ENCODE assay signal across 8 cellular contexts in genomic region chr18:9876867-9877654, GRCh38. TPM values are rescaled to one million over a fixed set of nuclear protein-coding genes. Genes with fewer than 3 reads are reported as not detected.
DNase-seq lines count a peak whose midpoint lies in the region; ATAC-seq and TF ChIP-seq lines count a peak whose summit lies in the region.

No MANE protein-coding gene starts in this region.

- peak overlapping the region in 2 of 4 donors; percentile 10 to 44 for H3K4me3 ChIP-seq in esophagus squamous epithelium
- H3K4me3 ChIP-seq in trophoblast cell (ENCODE audit: low read depth, low read length) = no peak overlapping the region

- H3K4me1 ChIP-seq in ES-I3 (ENCODE audit: insufficient read depth, low read length) (peaks cover 6% of the 10 kb centered on the region), esophagus squamous epithelium (peaks cover 0 to 12% (median 6%) of the 10 kb centered on the region in 3 donors), trophoblast cell (ENCODE audit: control insufficient read depth in 1 of 2, insufficient read depth in 2 of 2, low read length in 2 of 2) (peaks cover 3 to 4% of the 10 kb centered on the region in 2 experiments)

- H3K14ac ChIP-seq in trophoblast cell (ENCODE audit: low read length) = peak overlapping the region; percentile 79

- no peak overlapping the region for H3K18ac ChIP-seq in trophoblast cell (ENCODE audit: low read length)

- H3K4ac ChIP-seq in trophoblast cell (ENCODE audit: low read depth, low read length) = no peak overlapping the region

- peak overlapping the region; percentile 78 for H2AFZ ChIP-seq in trophoblast cell (ENCODE audit: insufficient read depth, low read length, poor library complexity)

- H3K36me3 ChIP-seq in ES-I3 (ENCODE audit: insufficient read depth, low read length) (no peaks in the 10 kb centered on the region), esophagus squamous epithelium (no peaks in the 10 kb centered on the region), trophoblast cell (ENCODE audit: control insufficient read depth in 1 of 2, insufficient read depth in 2 of 2, low read length in 2 of 2) (no peaks in the 10 kb centered on the region)

- H2AK5ac ChIP-seq in trophoblast cell (ENCODE audit: low read length) = no peak overlapping the region

- H4K12ac ChIP-seq in trophoblast cell (ENCODE audit: low read depth, low read length) = peak overlapping the region; percentile 75

- peak overlapping the region; percentile 12 for H3K23ac ChIP-seq in trophoblast cell (ENCODE audit: low read length)

- peak; percentile 81 for DNase-seq in OCI-M2 (lab: John Stamatoyannopoulos, UW; ENCODE audit: unreplicated experiment)
- no peak for DNase-seq in esophagus squamous epithelium (lab: John Stamatoyannopoulos, UW)
- DNase-seq in trophoblast cell = peak; percentile 54 to 85
- no peak for DNase-seq in GM19240 (ENCODE audit: insufficient read length, low spot score)
- no peak for DNase-seq in NCI-H69 (lab: John Stamatoyannopoulos, UW)

- intact Hi-C loops in esophagus squamous epithelium (cut with DNase I) = no loop called here

- peak overlapping the region; percentile 88 for H2BK120ac ChIP-seq in trophoblast cell (ENCODE audit: insufficient read depth, low read length, poor library complexity)

- H3K9me3 ChIP-seq in ES-I3 (ENCODE audit: control insufficient read depth, insufficient read depth, low read length) (no peaks in the 10 kb centered on the region), esophagus squamous epithelium (no peaks in the 10 kb centered on the region), trophoblast cell (ENCODE audit: insufficient read depth, low read depth, low read length) (no peaks in the 10 kb centered on the region)

- peak overlapping the region; percentile 80 for H2BK12ac ChIP-seq in trophoblast cell (ENCODE audit: low read length)

- H3K4me2 ChIP-seq in trophoblast cell (ENCODE audit: low read length) = peak overlapping the region; percentile 61

- H3K79me1 ChIP-seq in trophoblast cell (ENCODE audit: low read length) = peaks cover 5% of the 10 kb centered on the region

- no peak for TF ChIP-seq CTCF in esophagus squamous epithelium (IDR thresholded peaks at IDR 0.05)

- no peak for TF ChIP-seq POLR2A in esophagus squamous epithelium (IDR thresholded peaks at IDR 0.05)

- H3K9ac ChIP-seq in ES-I3 (ENCODE audit: low read depth, low read length) (peak overlapping the region; percentile 26; the same call in 1 of the 2 replicates), trophoblast cell (ENCODE audit: low read length) (no peak overlapping the region)

- peak overlapping the region; percentile 60 to 77 (median 62) for H3K27ac ChIP-seq in esophagus squamous epithelium
- peak overlapping the region; percentile 94 for H3K27ac ChIP-seq in trophoblast cell (ENCODE audit: low read depth, low read length)

- no peak for ATAC-seq in GM21390 (IDR thresholded peaks at IDR 0.05; ENCODE audit: unreplicated experiment)
- no peak for ATAC-seq in HG03520 (IDR thresholded peaks at IDR 0.05; ENCODE audit: unreplicated experiment)

- no peaks in the 10 kb centered on the region for H3K79me2 ChIP-seq in trophoblast cell (ENCODE audit: control insufficient read depth, insufficient read depth, low read length, poor library complexity)

- no peaks in the 10 kb centered on the region for H3K27me3 ChIP-seq in esophagus squamous epithelium
- no peaks in the 10 kb centered on the region for H3K27me3 ChIP-seq in trophoblast cell (ENCODE audit: insufficient read depth, low read length)

- peak overlapping the region; percentile 85 for H4K8ac ChIP-seq in trophoblast cell (ENCODE audit: low read depth, low read length)

- WGBS in esophagus squamous epithelium, 2 donors = 38 to 41% methylated on average over 9 of the region's 9 CpGs
- no CpG with 5 or more reads among the region's 9 CpGs for WGBS in trophoblast cell (ENCODE audit: extremely low coverage, insufficient coverage, insufficient read length)

- H4K91ac ChIP-seq in trophoblast cell (ENCODE audit: low read depth, low read length) = peak overlapping the region; percentile 83

- H2BK5ac ChIP-seq in trophoblast cell (ENCODE audit: low read depth, low read length, poor library complexity) = peak overlapping the region; percentile 93

RNA-seq across cellular contexts. Expression of gene TXNDC2, which starts 8.7 kb away (rescaled TPM):
- total RNA-seq in esophagus squamous epithelium = under 1 TPM in 1 of 4 donors, not detected in 3; 0.09 TPM
- polyA plus RNA-seq in trophoblast cell (2013) = 1.1 and 1.4 TPM in 2 replicates

RNA-seq across cellular contexts. Expression of gene VAPA, which starts 36.8 kb away (rescaled TPM):
- total RNA-seq in esophagus squamous epithelium = 100 to 1,000 TPM; 252 to 287 (median 268) TPM
- 181 and 185 TPM in 2 replicates for polyA plus RNA-seq in trophoblast cell (2013)

Comparison
In these comparisons a context has a peak if more than half of its experiments do, and no peak if none do; other contexts are left out.
1. DNase-seq: peak in OCI-M2 (single experiment) and trophoblast cell (2 of 2); none in esophagus squamous epithelium (single experiment), GM19240 (single experiment) and NCI-H69 (single experiment).